ENCODE assay signal across 11 cellular contexts in genomic region chr14:104326848-104327247, GRCh38.
"Had no signal": no experiment of that assay in that cellular context is flagged by ENCODE, and none has a peak within 500 bp of the region (broad histone marks: within the 10 kb centered on the region; RNA-seq: fewer than 3 reads in every experiment).

No MANE protein-coding gene starts in this region.

- H3K36me3 Mint-ChIP-seq: brain had no signal

- DNase-seq: activated CD4-positive, alpha-beta T cell treated with anti-CD3 and anti-CD28 coated beads, Interleukin-2, amount 10 ng/mL, durations not matched to agents 7 days and 5 days; activated gamma-delta T cell; activated T-cell treated with anti-CD3 and anti-CD28 coated beads, Interleukin-2, amount 50 U/mL, for 4 hours; amygdala; glutamatergic neuron; stimulated activated CD4-positive, alpha-beta T cell treated with anti-CD3 and anti-CD28 coated beads, Interleukin-2, amount 100 ng/mL, for 48 hours; stimulated activated naive CD8-positive, alpha-beta T cell treated with anti-CD3 and anti-CD28 coated beads, Interleukin-15, Interleukin-2, amounts not matched to agents 100 U/mL and 50 U/mL, for 24 hours had no signal

- H3K4me3 Mint-ChIP-seq: activated CD4-positive, alpha-beta T cell treated with anti-CD3 and anti-CD28 coated beads, Interleukin-2, amount 10 ng/mL, durations not matched to agents 7 days and 5 days; activated naive CD8-positive, alpha-beta T cell; activated T-cell treated with anti-CD3 and anti-CD28 coated beads, Interleukin-2, amount 50 U/mL, for 4 hours; brain; nephron had no signal

- H3K27me3 ChIP-seq: ovary had no signal

- H3K36me3 ChIP-seq: ovary had no signal

- H3K27ac Mint-ChIP-seq: activated CD4-positive, alpha-beta T cell treated with anti-CD3 and anti-CD28 coated beads, Interleukin-2, amount 10 ng/mL, durations not matched to agents 7 days and 5 days; activated naive CD8-positive, alpha-beta T cell; brain; nephron had no signal

- H3K4me1 Mint-ChIP-seq: activated CD4-positive, alpha-beta T cell treated with anti-CD3 and anti-CD28 coated beads, Interleukin-2, amount 10 ng/mL, durations not matched to agents 7 days and 5 days; nephron had no signal

- H3K4me3 ChIP-seq: ovary had no signal

- H3K27me3 Mint-ChIP-seq: activated CD4-positive, alpha-beta T cell treated with anti-CD3 and anti-CD28 coated beads, Interleukin-2, amount 10 ng/mL, durations not matched to agents 7 days and 5 days had no signal
